ENCODE assay signal across 1 cellular context in genomic region chr10:970311-971149, GRCh38.
TF ChIP-seq lines count a peak whose summit lies in the region.

No MANE protein-coding gene starts in this region.

TF ChIP-seq in HepG2, 621 proteins besides CTCF, POLR2A, EP300 and RAD21 (continued from another document and continues in another):
- peak; percentile 82 for TF ChIP-seq ZNF503 (CRISPR knock-in tag; IDR thresholded peaks at IDR 0.05)
- TF ChIP-seq GABPA (IDR thresholded peaks at IDR 0.05; ENCODE audit: low read depth, low read length): no peak
- TF ChIP-seq GABPA (CRISPR knock-in tag; IDR thresholded peaks at IDR 0.05; ENCODE audit: low read depth): peak; percentile 33; the same call in 1 of the 2 replicates
- TF ChIP-seq NCOA2 (CRISPR knock-in tag; IDR thresholded peaks at IDR 0.05): peak; percentile 71
- TF ChIP-seq ZBTB14 (CRISPR knock-in tag; IDR thresholded peaks at IDR 0.05): no peak
- no peak for TF ChIP-seq HCFC1 (IDR thresholded peaks at IDR 0.05; ENCODE audit: low read depth, low read length)
- TF ChIP-seq DMAP1 (CRISPR knock-in tag; IDR thresholded peaks at IDR 0.05): no peak
- no peak for TF ChIP-seq ZNF335 (CRISPR knock-in tag; IDR thresholded peaks at IDR 0.05)
- peak in 1 of 2 experiments; percentile 23; a peak in 1 of 4 replicates for TF ChIP-seq HMGXB4 (CRISPR knock-in tag; IDR thresholded peaks at IDR 0.05; ENCODE audit: borderline replicate concordance in 1 of 2, low read depth in 1 of 2)
- no peak for TF ChIP-seq ZFP36L2 (CRISPR knock-in tag; IDR thresholded peaks at IDR 0.05)
- peak; percentile 76; the same call in 1 of the 2 replicates for TF ChIP-seq TBX3 (IDR thresholded peaks at IDR 0.05; ENCODE audit: borderline replicate concordance)
- TF ChIP-seq RAD51 (IDR thresholded peaks at IDR 0.05; ENCODE audit: borderline replicate concordance): no peak
- no peak for TF ChIP-seq BATF2 (CRISPR knock-in tag; IDR thresholded peaks at IDR 0.05)
- TF ChIP-seq TEF (CRISPR knock-in tag; IDR thresholded peaks at IDR 0.05): no peak
- peak; percentile 83 for TF ChIP-seq ZNF609 (CRISPR knock-in tag; IDR thresholded peaks at IDR 0.05; ENCODE audit: borderline replicate concordance)
- TF ChIP-seq NFE2L1 (CRISPR knock-in tag; IDR thresholded peaks at IDR 0.05; ENCODE audit: borderline replicate concordance): no peak
- peak; percentile 74 for TF ChIP-seq FOSL2 (CRISPR knock-in tag; IDR thresholded peaks at IDR 0.05)
- TF ChIP-seq ELF3 (CRISPR knock-in tag; IDR thresholded peaks at IDR 0.05): 0 out of 2 replicates have a peak, but pooled peaks have one; percentile 40
- TF ChIP-seq HMGXB3 (CRISPR knock-in tag; IDR thresholded peaks at IDR 0.05; ENCODE audit: borderline replicate concordance): no peak
- TF ChIP-seq FOXA1 (IDR thresholded peaks at IDR 0.05): peak; percentile 53; the same call in 1 of the 2 replicates
- TF ChIP-seq FOXA1 (CRISPR knock-in tag; IDR thresholded peaks at IDR 0.05): peak; percentile 72; the same call in 1 of the 2 replicates
- no peak for TF ChIP-seq RFX5 (IDR thresholded peaks at IDR 0.05; ENCODE audit: low read depth, low read length)
- TF ChIP-seq ZNF773 (CRISPR knock-in tag; IDR thresholded peaks at IDR 0.05; ENCODE audit: borderline replicate concordance): no peak
- TF ChIP-seq ZNF577 (CRISPR knock-in tag; IDR thresholded peaks at IDR 0.05; ENCODE audit: borderline replicate concordance, low read depth): no peak
- no peak for TF ChIP-seq JUNB (CRISPR knock-in tag; IDR thresholded peaks at IDR 0.05; ENCODE audit: borderline replicate concordance)
- no peak for TF ChIP-seq U2AF1 (optimal IDR thresholded peaks at IDR 0.05; ENCODE audit: low read depth, low read length)
- TF ChIP-seq HMG20A (CRISPR knock-in tag; IDR thresholded peaks at IDR 0.05; ENCODE audit: borderline replicate concordance): peak; percentile 87
- no peak for TF ChIP-seq GTF3A (CRISPR knock-in tag; conservative IDR thresholded peaks at IDR 0.05)
- peak; percentile 32 for TF ChIP-seq THAP11 (CRISPR knock-in tag; IDR thresholded peaks at IDR 0.05)
- TF ChIP-seq NFE2 (CRISPR knock-in tag; IDR thresholded peaks at IDR 0.05): no peak
- TF ChIP-seq ZNF615 (CRISPR knock-in tag; IDR thresholded peaks at IDR 0.05; ENCODE audit: borderline replicate concordance): no peak
- TF ChIP-seq PREB (CRISPR knock-in tag; IDR thresholded peaks at IDR 0.05): no peak
- no peak for TF ChIP-seq ZNF17 (CRISPR knock-in tag; IDR thresholded peaks at IDR 0.05)
- no peak for TF ChIP-seq ESRRA (CRISPR knock-in tag; IDR thresholded peaks at IDR 0.05; ENCODE audit: low read depth)
- no peak for TF ChIP-seq AGO1 (IDR thresholded peaks at IDR 0.05; ENCODE audit: low read depth, low read length, poor library complexity, severe bottlenecking)
- 0 out of 2 replicates have a peak, but pooled peaks have one; percentile 67 for TF ChIP-seq ZNF703 (CRISPR knock-in tag; IDR thresholded peaks at IDR 0.05; ENCODE audit: borderline replicate concordance)
- 0 out of 2 replicates have a peak, but pooled peaks have one; percentile 63 for TF ChIP-seq MBD4 (IDR thresholded peaks at IDR 0.05; ENCODE audit: borderline replicate concordance, low read length)
- no peak for TF ChIP-seq ZNF766 (CRISPR knock-in tag; IDR thresholded peaks at IDR 0.05; ENCODE audit: borderline replicate concordance)
- TF ChIP-seq SRF (IDR thresholded peaks at IDR 0.05; ENCODE audit: low read depth, low read length): no peak
- TF ChIP-seq ZNF800 (CRISPR knock-in tag; IDR thresholded peaks at IDR 0.05): no peak
- TF ChIP-seq ZNF263 (CRISPR knock-in tag; IDR thresholded peaks at IDR 0.05): no peak
- no peak for TF ChIP-seq NR3C1 (CRISPR knock-in tag; IDR thresholded peaks at IDR 0.05)
- TF ChIP-seq NCOA5 (CRISPR knock-in tag; IDR thresholded peaks at IDR 0.05): no peak
- no peak for TF ChIP-seq ELK4 (CRISPR knock-in tag; IDR thresholded peaks at IDR 0.05; ENCODE audit: borderline replicate concordance)
- TF ChIP-seq STAT5B (CRISPR knock-in tag; IDR thresholded peaks at IDR 0.05): no peak
